Comparison of ENCODE assay signal across 8 cellular contexts in genomic region chr7:103148994-103149807, GRCh38. TPM values are rescaled to one million over a fixed set of nuclear protein-coding genes. Genes with fewer than 3 reads are reported as not detected.
A peak's percentile ranks its signal among the peaks of the same experiment; 100 is the strongest.
DNase-seq lines count a peak whose midpoint lies in the region; ATAC-seq and TF ChIP-seq lines count a peak whose summit lies in the region.

NAPEPLD (minus strand) TSS chr7:103149099; CDS start chr7:103128776, 20,323 bp downstream.

- TF ChIP-seq POLR2A in prostate gland (IDR thresholded peaks at IDR 0.05) = peak; percentile 28

- intact Hi-C loops in left ventricle myocardium inferior (cut with micrococcal nuclease) = no loop called here
- intact Hi-C loops in prostate gland (cut with DNase I) = no loop called here

- TF ChIP-seq CTCF in GM13976 (IDR thresholded peaks at IDR 0.05; ENCODE audit: borderline replicate concordance, control extremely low read depth, extremely low read depth, insufficient read depth, missing control alignments) (no peak), left ventricle myocardium inferior (IDR thresholded peaks at IDR 0.05; ENCODE audit: borderline replicate concordance) (no peak), prostate gland (IDR thresholded peaks at IDR 0.05) (no peak)

- ATAC-seq in HG02763 (IDR thresholded peaks at IDR 0.05; ENCODE audit: unreplicated experiment) = peak; percentile 81

- in situ Hi-C loops in GM13976 (cut with MboI; ENCODE audit: low sequenced_read_pairs, unreplicated experiment) = no loop called here

- no peaks in the 10 kb centered on the region for H3K36me3 ChIP-seq in left ventricle myocardium inferior
- no peaks in the 10 kb centered on the region for H3K36me3 ChIP-seq in prostate gland

- DNase-seq in GM13976 (ENCODE audit: low spot score) = peak; percentile 87
- peak; percentile 63 for DNase-seq in NCI-H1417 treated with DMSO at 0.1 percent for 48 hours (lab: John Stamatoyannopoulos, UW)
- DNase-seq in T-helper 1 cell = peak; percentile 33 to 85 (median 58)
- DNase-seq in amniotic epithelial cell (ENCODE audit: low read depth) = peak; percentile 91
- DNase-seq in left ventricle myocardium inferior = peak; percentile 91
- DNase-seq in prostate gland (ENCODE audit: low spot score) = peak; percentile 71
- peak; percentile 87 for DNase-seq in ureter (ENCODE audit: low spot score)

- H3K4me3 ChIP-seq in left ventricle myocardium inferior (peak within 1 kb of the TSS; percentile 77), prostate gland (peak within 1 kb of the TSS; percentile 46 to 71)

- no peaks in the 10 kb centered on the region for H3K9me3 ChIP-seq in left ventricle myocardium inferior (replicated peaks)
- no peaks in the 10 kb centered on the region for H3K9me3 ChIP-seq in prostate gland

- H3K4me1 ChIP-seq in left ventricle myocardium inferior = peaks cover 34% of the 10 kb centered on the region
- H3K4me1 ChIP-seq in prostate gland (replicated peaks) = no peaks in the 10 kb centered on the region

- WGBS in prostate gland = 2% methylated on average over 55 of the region's 82 CpGs

- H3K27ac ChIP-seq in left ventricle myocardium inferior (replicated peaks) (peak within 1 kb of the TSS; percentile 95), prostate gland (peak within 1 kb of the TSS; percentile 85 to 95)

- H3K27me3 ChIP-seq in left ventricle myocardium inferior (ENCODE audit: low read depth) (no peaks in the 10 kb centered on the region), prostate gland (replicated peaks; ENCODE audit: insufficient read depth) (no peaks in the 10 kb centered on the region)

RNA-seq across cellular contexts. Expression of gene NAPEPLD, which starts in this region (rescaled TPM):
- 11.7 TPM for total RNA-seq in left ventricle myocardium inferior
- total RNA-seq in prostate gland = 10 to 100 TPM; 18.1 to 24.4 TPM
- total RNA-seq in ureter = 14.7 TPM

Comparison
In these comparisons a context has a peak if more than half of its experiments do, and no peak if none do; other contexts are left out.
1. Peak in every context shown above with its lines: DNase-seq, ATAC-seq, H3K4me3 ChIP-seq and H3K27ac ChIP-seq.